13 cellular contexts compared by ENCODE assay signal in genomic region chr14:30194769-30195168, GRCh38.
DNase-seq lines count a peak whose midpoint lies in the region; ATAC-seq and TF ChIP-seq lines count a peak whose summit lies in the region.
"Had no signal": no experiment of that assay in that cellular context is flagged by ENCODE, and none has a peak within 500 bp of the region (broad histone marks: within the 10 kb centered on the region; RNA-seq: fewer than 3 reads in every experiment).

No MANE protein-coding gene starts in this region.

- no peak for TF ChIP-seq CTCF in fibroblast of lung (conservative IDR thresholded peaks at IDR 0.05 in 1 of 2, IDR thresholded peaks at IDR 0.05 in 1 of 2; ENCODE audit: low read depth in 1 of 2, low read length in 2 of 2)
- TF ChIP-seq CTCF in GM23338 (conservative IDR thresholded peaks at IDR 0.05; ENCODE audit: low read depth in 2 of 2): no peak

- no peaks in the 10 kb centered on the region; the same call in 1 of the 2 replicates for H3K9me2 ChIP-seq in GM23338 (ENCODE audit: insufficient read depth)

- H3K27me3 ChIP-seq in fibroblast of lung (ENCODE audit: control insufficient read depth, insufficient read depth, low read length): no peaks in the 10 kb centered on the region
- H3K27me3 ChIP-seq in GM23338 (ENCODE audit: insufficient read depth): no peaks in the 10 kb centered on the region

- H3K4me2 ChIP-seq in fibroblast of lung (ENCODE audit: extremely low read depth, insufficient read depth, low read length) (peak overlapping the region; percentile 76), GM23338 (no peak overlapping the region)

- no peaks in the 10 kb centered on the region for H3K27me3 Mint-ChIP-seq in GM23338 (ENCODE audit: insufficient read depth, low read depth, poor library complexity)
- no peaks in the 10 kb centered on the region for H3K27me3 Mint-ChIP-seq in stimulated activated naive CD8-positive, alpha-beta T cell treated with anti-CD3 and anti-CD28 coated beads, Interleukin-15, amount 100 ng/mL, for 72 hours

- H4K20me1 ChIP-seq in fibroblast of lung (ENCODE audit: control insufficient read depth, extremely low read depth, insufficient read depth, low read length): no peaks in the 10 kb centered on the region
- no peaks in the 10 kb centered on the region for H4K20me1 ChIP-seq in GM23338 (replicated peaks; ENCODE audit: insufficient read depth)

- DNase-seq in Daoy (ENCODE audit: low read depth) (peak; percentile 29), RPMI7951 (ENCODE audit: low read depth) (peak; percentile 70), fibroblast of lung (ENCODE audit: low read depth in 2 of 2) (peak; percentile 90 to 95), renal cortical epithelial cell (ENCODE audit: low read depth) (peak; percentile 77), GM23338 (ENCODE audit: low spot score) (no peak), NCI-H510A (lab: John Stamatoyannopoulos, UW) (no peak)
- DNase-seq in stimulated activated CD4-positive, alpha-beta T cell treated with anti-CD3 and anti-CD28 coated beads, Interleukin-15, amount 100 ng/mL, for 24 hours: no peak
- DNase-seq in stimulated activated naive CD8-positive, alpha-beta T cell treated with anti-CD3 and anti-CD28 coated beads, Interleukin-15, amount 100 ng/mL, for 72 hours: no peak
- DNase-seq: activated T-cell treated with anti-CD3 and anti-CD28 coated beads, Interleukin-2, amount 50 U/mL, for 1 hour; cortex of kidney; naive thymus-derived CD4-positive, alpha-beta T cell; stimulated activated CD4-positive, alpha-beta T cell treated with anti-CD3 and anti-CD28 coated beads, Interleukin-2, amount 100 ng/mL, for 24 hours; T1000 had no signal

- H3K9me3 ChIP-seq in fibroblast of lung (ENCODE audit: control insufficient read depth, insufficient read depth, low read depth, low read length): no peaks in the 10 kb centered on the region

- no peak overlapping the region for H3K4me3 ChIP-seq in fibroblast of lung (replicated peaks in 1 of 4; ENCODE audit: control extremely low read depth in 1 of 4, insufficient read depth in 1 of 4, low read depth in 3 of 4, low read length in 4 of 4)
- H3K4me3 ChIP-seq in GM23338: no peak overlapping the region

- H3K79me2 ChIP-seq in fibroblast of lung (ENCODE audit: control insufficient read depth, insufficient read depth, low read length) (no peaks in the 10 kb centered on the region), GM23338 (replicated peaks; ENCODE audit: insufficient read depth) (no peaks in the 10 kb centered on the region)

- H3K27ac ChIP-seq in fibroblast of lung (ENCODE audit: insufficient read depth, low read length) (peak overlapping the region; percentile 84), GM23338 (ENCODE audit: low read depth) (no peak overlapping the region)

- no peak overlapping the region for H3K4me3 Mint-ChIP-seq in GM23338
- no peak overlapping the region for H3K4me3 Mint-ChIP-seq in stimulated activated naive CD8-positive, alpha-beta T cell treated with anti-CD3 and anti-CD28 coated beads, Interleukin-15, amount 100 ng/mL, for 72 hours
- H3K4me3 Mint-ChIP-seq: naive thymus-derived CD4-positive, alpha-beta T cell had no signal

- H3K36me3 ChIP-seq in fibroblast of lung (ENCODE audit: control insufficient read depth, insufficient read depth, low read length): no peaks in the 10 kb centered on the region
- H3K36me3 ChIP-seq in GM23338 (ENCODE audit: insufficient read depth): no peaks in the 10 kb centered on the region

- H3K27ac Mint-ChIP-seq in GM23338: no peak overlapping the region
- peak overlapping the region in 1 of 2 donors; percentile 44 for H3K27ac Mint-ChIP-seq in stimulated activated naive CD8-positive, alpha-beta T cell treated with anti-CD3 and anti-CD28 coated beads, Interleukin-15, amount 100 ng/mL, for 72 hours
- H3K27ac Mint-ChIP-seq: naive thymus-derived CD4-positive, alpha-beta T cell had no signal

- H3F3A ChIP-seq in GM23338 (replicated peaks; ENCODE audit: low read depth): no peaks in the 10 kb centered on the region

- no peak overlapping the region for H3K9ac ChIP-seq in fibroblast of lung (ENCODE audit: insufficient read depth, low read length)

- H3K9me3 Mint-ChIP-seq in GM23338: no peaks in the 10 kb centered on the region
- H3K9me3 Mint-ChIP-seq in stimulated activated naive CD8-positive, alpha-beta T cell treated with anti-CD3 and anti-CD28 coated beads, Interleukin-15, amount 100 ng/mL, for 72 hours: no peaks in the 10 kb centered on the region

- H3K4me1 Mint-ChIP-seq in GM23338: peaks cover 8% of the 10 kb centered on the region
- H3K4me1 Mint-ChIP-seq in stimulated activated naive CD8-positive, alpha-beta T cell treated with anti-CD3 and anti-CD28 coated beads, Interleukin-15, amount 100 ng/mL, for 72 hours: no peaks in the 10 kb centered on the region
- H3K4me1 Mint-ChIP-seq: naive thymus-derived CD4-positive, alpha-beta T cell had no signal

- H3K4me1 ChIP-seq in fibroblast of lung (ENCODE audit: control insufficient read depth, extremely low read depth, insufficient read depth, low read length) (peaks cover 17% of the 10 kb centered on the region), GM23338 (ENCODE audit: insufficient read depth) (no peaks in the 10 kb centered on the region)

- no peaks in the 10 kb centered on the region for H3K36me3 Mint-ChIP-seq in GM23338 (ENCODE audit: low read depth)
- H3K36me3 Mint-ChIP-seq: naive thymus-derived CD4-positive, alpha-beta T cell had no signal

- H2AFZ ChIP-seq in fibroblast of lung (ENCODE audit: low read length) (no peak overlapping the region), GM23338 (no peak overlapping the region)

- no peak for ATAC-seq in GM23338
- no peak for ATAC-seq in stimulated activated naive CD8-positive, alpha-beta T cell treated with anti-CD3 and anti-CD28 coated beads, Interleukin-15, amount 100 ng/mL, for 72 hours
- ATAC-seq: naive thymus-derived CD4-positive, alpha-beta T cell had no signal

TF ChIP-seq in GM23338, 12 proteins besides CTCF, POLR2A, EP300 and RAD21 (continues in another document):
- TF ChIP-seq JUNB (IDR thresholded peaks at IDR 0.05; ENCODE audit: unreplicated experiment): no peak
- TF ChIP-seq NANOG (IDR thresholded peaks at IDR 0.05; ENCODE audit: borderline replicate concordance): no peak
- no peak for TF ChIP-seq CREB1 (CRISPR knock-in tag; IDR thresholded peaks at IDR 0.05; ENCODE audit: low read depth)
- no peak for TF ChIP-seq POLR2AphosphoS5 (IDR thresholded peaks at IDR 0.05; ENCODE audit: low read depth)
- no peak for TF ChIP-seq STAT1 (IDR thresholded peaks at IDR 0.05; ENCODE audit: unreplicated experiment)
- TF ChIP-seq EZH2 (IDR thresholded peaks at IDR 0.05; ENCODE audit: low read depth, unreplicated experiment): no peak
- no peak for TF ChIP-seq ZNF462 (CRISPR knock-in tag; IDR thresholded peaks at IDR 0.05)

Comparison
In these comparisons a context has a peak if more than half of its experiments do, and no peak if none do; other contexts are left out.
1. DNase-seq: peak in Daoy (single experiment), RPMI7951 (single experiment), fibroblast of lung (2 of 2) and renal cortical epithelial cell (single experiment); none in stimulated activated CD4-positive, alpha-beta T cell treated with anti-CD3 and anti-CD28 coated beads, Interleukin-15, amount 100 ng/mL, for 24 hours (single experiment), GM23338 (single experiment), NCI-H510A (single experiment) and stimulated activated naive CD8-positive, alpha-beta T cell treated with anti-CD3 and anti-CD28 coated beads, Interleukin-15, amount 100 ng/mL, for 72 hours (0 of 2).